29 cellular contexts compared by ENCODE assay signal in the genomic region with DNA sequence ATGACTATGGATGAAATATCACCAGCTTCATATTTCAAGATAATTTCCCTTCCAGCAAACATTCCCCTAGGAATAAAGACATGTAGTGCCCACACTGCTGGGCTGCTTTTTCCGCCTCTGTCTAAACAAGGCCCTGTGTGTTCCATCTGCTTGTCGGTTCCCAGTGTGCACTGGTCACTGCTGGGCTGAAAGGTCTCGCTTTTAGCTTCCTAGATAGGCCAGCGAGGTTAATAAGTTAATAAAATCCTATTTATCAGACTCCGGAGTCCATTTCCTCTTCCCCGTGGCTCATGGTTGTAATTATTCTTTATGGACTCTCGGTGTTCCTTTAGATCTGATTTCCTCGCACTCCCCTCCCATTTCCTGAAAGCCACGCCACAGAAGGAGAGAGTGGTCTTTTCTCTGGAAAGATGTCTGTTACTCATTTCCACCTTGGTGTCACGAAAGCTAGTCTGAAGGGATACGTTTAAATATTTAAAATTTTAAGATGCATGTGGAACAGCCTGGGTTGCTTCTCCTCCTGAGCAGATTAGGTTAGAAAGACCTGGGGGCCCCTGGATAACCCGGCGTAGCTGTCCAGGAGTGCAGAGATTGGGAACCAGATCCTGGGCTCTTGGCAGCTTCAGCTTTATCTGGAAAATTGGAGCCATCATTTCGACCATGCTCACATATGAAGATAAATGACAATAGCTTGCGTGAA.
DNase-seq lines count a peak whose midpoint lies in the region; ATAC-seq, FAIRE-seq and TF ChIP-seq lines count a peak whose summit lies in the region.
"Had no signal": no experiment of that assay in that cellular context is flagged by ENCODE, and none has a peak within 500 bp of the region (broad histone marks: within the 10 kb centered on the region; RNA-seq: fewer than 3 reads in every experiment).

No MANE protein-coding gene starts in this region.

- H4K20me1 ChIP-seq in HepG2 (ENCODE audit: insufficient read depth, low read length): no peaks in the 10 kb centered on the region
- no peaks in the 10 kb centered on the region for H4K20me1 ChIP-seq in H9 (ENCODE audit: control insufficient read depth, insufficient read depth, insufficient read length)

- no peak overlapping the region for H2BK12ac ChIP-seq in H9 (ENCODE audit: insufficient read length, low read depth, low read length)

- H3K23ac ChIP-seq in H9 (ENCODE audit: insufficient read length, low read depth, low read length): no peak overlapping the region

- no peak overlapping the region for H4K8ac ChIP-seq in H9 (replicated peaks; ENCODE audit: insufficient read length, low read depth, low read length)

- no peaks in the 10 kb centered on the region for H3K79me1 ChIP-seq in H9 (ENCODE audit: insufficient read depth, low read depth, low read length, poor library complexity, severe bottlenecking)

- no peak for TF ChIP-seq EP300 in HepG2 (IDR thresholded peaks at IDR 0.05; ENCODE audit: low read depth in 2 of 2, low read length in 2 of 2)
- TF ChIP-seq EP300 in HepG2 (CRISPR knock-in tag; IDR thresholded peaks at IDR 0.05; ENCODE audit: borderline replicate concordance): no peak
- no peak for TF ChIP-seq EP300 in ovary (IDR thresholded peaks at IDR 0.05)

- H3K4me2 ChIP-seq in HepG2 (ENCODE audit: low read depth, low read length) (no peak overlapping the region), H9 (ENCODE audit: insufficient read depth, insufficient read length, low read length) (no peak overlapping the region)
- H3K4me2 ChIP-seq: A549, KMS-11 had no signal

- H3K18ac ChIP-seq in H9 (ENCODE audit: insufficient read length, low read depth, low read length): no peak overlapping the region

- DNase-seq in HepG2 (ENCODE audit: low spot score) (no peak), left kidney (ENCODE audit: low read depth, low spot score) (peak; percentile 77), pancreas (peak in 1 of 6 donors; percentile 20), NCI-H510A treated with DMSO at 0.1 percent for 48 hours (lab: John Stamatoyannopoulos, UW) (no peak), H9 (no peak), ovary (no peak), dedifferentiated amniotic fluid mesenchymal stem cell (ENCODE audit: extremely low spot score) (no peak)
- DNase-seq: activated T-cell treated with anti-CD3 and anti-CD28 coated beads, Interleukin-2, amount 50 U/mL, for 1 hour; BE2C; COR-L47; DMS79 treated with DMSO at 0.1 percent for 48 hours; islet precursor cell; midbrain; MV-4-11; NCI-H1694 treated with DMSO at 0.1 percent for 48 hours; NCI-H774; stimulated activated CD4-positive, alpha-beta T cell treated with anti-CD3 and anti-CD28 coated beads, Interleukin-4, amount 100 ng/mL, for 4 hours had no signal

- no peak overlapping the region for H2BK15ac ChIP-seq in H9 (ENCODE audit: low read depth, low read length)

- peaks cover 0 to 2% (median 0%) of the 10 kb centered on the region in 3 experiments; a peak in 2 of 7 replicates for H3K36me3 Mint-ChIP-seq in H9 (ENCODE audit: insufficient read depth in 1 of 3, low read depth in 3 of 3)
- H3K36me3 Mint-ChIP-seq: natural killer cell treated with Interleukin-12 subunit alpha and Interleukin-12 subunit beta and Interleukin-15 and Interleukin-18, amount 100 ng/mL, for 72 hours had no signal

- in situ Hi-C loops in HepG2 (cut with HindIII; ENCODE audit: extremely low pct_ligation_motif_present, low pct_unique_long_range_greater_than_20kb): no loop called here

- no TSS peak for BruUV-seq in HepG2 (replicated peaks; lab: Mats Ljungman, UMichigan)

- H2BK5ac ChIP-seq in H9 (ENCODE audit: insufficient read length, low read length): no peak overlapping the region

- no peak overlapping the region for H3K27ac Mint-ChIP-seq in H9
- H3K27ac Mint-ChIP-seq: natural killer cell treated with Interleukin-12 subunit alpha and Interleukin-12 subunit beta and Interleukin-15 and Interleukin-18, amount 100 ng/mL, for 72 hours; stimulated activated naive CD8-positive, alpha-beta T cell treated with anti-CD3 and anti-CD28 coated beads, Interleukin-15, Interleukin-2, amounts not matched to agents 100 ng/mL and 50 ng/mL, for 24 hours had no signal

- H3K36me3 ChIP-seq in liver (ENCODE audit: control insufficient read depth in 4 of 4, insufficient read depth in 3 of 4, low read depth in 1 of 4, low read length in 3 of 4) (no peaks in the 10 kb centered on the region), HepG2 (replicated peaks in 1 of 2; ENCODE audit: control insufficient read depth in 1 of 2, insufficient read depth in 2 of 2, low read length in 2 of 2) (no peaks in the 10 kb centered on the region), pancreas (no peaks in the 10 kb centered on the region), ovary (no peaks in the 10 kb centered on the region)
- H3K36me3 ChIP-seq: BE2C, cardiac muscle cell, prostate gland, tibial nerve had no signal

- peaks cover 0 to 5% of the 10 kb centered on the region in 2 experiments; a peak in 3 of 4 replicates for H3K4me1 Mint-ChIP-seq in H9

- ATAC-seq in HepG2 (no peak), pancreas (peak in 3 of 4 donors; percentile 50 to 78 (median 68))
- ATAC-seq: A549; activated CD4-positive, CD25-positive, alpha-beta regulatory T cell treated with anti-CD3 and anti-CD28 coated beads, Interleukin-2, amount 50 U/mL, for 24 hours; GM12878; natural killer cell treated with Interleukin-12 subunit alpha and Interleukin-12 subunit beta and Interleukin-15 and Interleukin-18, amount 100 ng/mL, for 72 hours had no signal

- no peak overlapping the region for H3K4me3 Mint-ChIP-seq in H9
- H3K4me3 Mint-ChIP-seq: natural killer cell treated with Interleukin-12 subunit alpha and Interleukin-12 subunit beta and Interleukin-15 and Interleukin-18, amount 100 ng/mL, for 72 hours; stimulated activated naive CD8-positive, alpha-beta T cell treated with anti-CD3 and anti-CD28 coated beads, Interleukin-15, Interleukin-2, amounts not matched to agents 100 ng/mL and 50 ng/mL, for 24 hours had no signal

- POLR2A ChIA-PET in HepG2 (lab: Yijun Ruan, JAX): no interaction called here

- H3K4me3 ChIP-seq in liver (ENCODE audit: low read depth in 1 of 3, low read length in 3 of 3) (no peak overlapping the region), HepG2 (replicated peaks in 1 of 3; ENCODE audit: insufficient read depth in 1 of 3, low read depth in 2 of 3, low read length in 3 of 3) (no peak overlapping the region), pancreas (no peak overlapping the region), ovary (no peak overlapping the region)
- H3K4me3 ChIP-seq: A549, cardiac muscle cell, GM12878, prostate gland, tibial nerve had no signal

- 72% methylated on average over 15 of the region's 15 CpGs for WGBS in liver
- WGBS in HepG2 (ENCODE audit: low lambda C conversion rate): 33% methylated on average over 15 of the region's 15 CpGs
- 71 to 72% methylated on average over 15 of the region's 15 CpGs for WGBS in pancreas, 2 donors
- no CpG with 5 or more reads among the region's 15 CpGs for WGBS in H9 (ENCODE audit: extremely low coverage, insufficient read length, low lambda C conversion rate)
- WGBS in ovary, 3 donors: 73 to 83% (median 78%) methylated on average over 15 of the region's 15 CpGs

- H3K4me1 ChIP-seq in liver (ENCODE audit: control insufficient read depth in 4 of 4, insufficient read depth in 4 of 4, low read length in 3 of 4) (peaks cover 0 to 6% (median 2%) of the 10 kb centered on the region in 4 donors), HepG2 (ENCODE audit: insufficient read depth, low read length) (no peaks in the 10 kb centered on the region), pancreas (peaks cover 0 to 4% (median 3%) of the 10 kb centered on the region in 3 donors), H9 (ENCODE audit: insufficient read depth, low read length) (no peaks in the 10 kb centered on the region), ovary (ENCODE audit: insufficient read depth) (no peaks in the 10 kb centered on the region)
- H3K4me1 ChIP-seq: A549, prostate gland had no signal

- H3K56ac ChIP-seq in H9 (ENCODE audit: insufficient read length, low read depth, low read length): no peak overlapping the region

- intact Hi-C loops in HepG2 (cut with micrococcal nuclease; ENCODE audit: unreplicated experiment) (no loop called here), pancreas (cut with DNase I) (no loop called here), ovary (cut with DNase I) (no loop called here)

- TF ChIP-seq POLR2A in HepG2 (IDR thresholded peaks at IDR 0.05; ENCODE audit: insufficient read depth in 1 of 2, low read depth in 2 of 2, low read length in 2 of 2) (no peak), ovary (IDR thresholded peaks at IDR 0.05) (no peak)

- TF ChIP-seq CTCF in liver (IDR thresholded peaks at IDR 0.05; ENCODE audit: low read depth, low read length, missing input control) (no peak), HepG2 (CRISPR knock-in tag; IDR thresholded peaks at IDR 0.05) (no peak), pancreas (IDR thresholded peaks at IDR 0.05) (no peak), H9 (conservative IDR thresholded peaks at IDR 0.05) (no peak), ovary (IDR thresholded peaks at IDR 0.05) (no peak)

- no peak overlapping the region for H3K14ac ChIP-seq in H9 (ENCODE audit: insufficient read depth, low read length)

- H3K27ac ChIP-seq in liver (ENCODE audit: low read depth in 1 of 2, low read length in 2 of 2) (peak overlapping the region; percentile 23 to 39), HepG2 (ENCODE audit: extremely low read length, insufficient read depth, low read length) (no peak overlapping the region), pancreas (peak overlapping the region in 2 of 4 donors; percentile 12 to 57), H9 (ENCODE audit: insufficient read length, low read depth, low read length) (no peak overlapping the region), ovary (no peak overlapping the region)
- H3K27ac ChIP-seq: A549, cardiac muscle cell, KMS-11, prostate gland had no signal

- H3K9me3 ChIP-seq in liver (ENCODE audit: control insufficient read depth in 4 of 4, low read length in 3 of 4) (no peaks in the 10 kb centered on the region), HepG2 (ENCODE audit: low read length) (no peaks in the 10 kb centered on the region), pancreas (no peaks in the 10 kb centered on the region), H9 (ENCODE audit: control insufficient read depth, low read depth, low read length) (no peaks in the 10 kb centered on the region), ovary (no peaks in the 10 kb centered on the region)
- H3K9me3 ChIP-seq: A549, BE2C, prostate gland, tibial nerve had no signal

- 0 out of 5 replicates have a peak, but pooled peaks cover 0 to 2% of the 10 kb centered on the region in 2 experiments for H3K9me3 Mint-ChIP-seq in H9
- H3K9me3 Mint-ChIP-seq: natural killer cell treated with Interleukin-12 subunit alpha and Interleukin-12 subunit beta and Interleukin-15 and Interleukin-18, amount 100 ng/mL, for 72 hours; stimulated activated naive CD8-positive, alpha-beta T cell treated with anti-CD3 and anti-CD28 coated beads, Interleukin-15, Interleukin-2, amounts not matched to agents 100 ng/mL and 50 ng/mL, for 24 hours had no signal

- peaks cover 2% of the 10 kb centered on the region; the same call in 1 of the 2 replicates for H3K27me3 Mint-ChIP-seq in H9 (ENCODE audit: low read depth)

- FAIRE-seq in HepG2 (lab: Jason Lieb, UNC) (no peak), pancreas (lab: Jason Lieb, UNC) (no peak)
- FAIRE-seq: A549, frontal cortex, GM12878, HTR-8/SVneo had no signal

- no peak overlapping the region for H3K4ac ChIP-seq in H9 (ENCODE audit: low read depth, low read length)

- H2AFZ ChIP-seq in HepG2 (ENCODE audit: low read length): no peak overlapping the region
- H2AFZ ChIP-seq in H9 (ENCODE audit: low read length): no peak overlapping the region

- H3K79me2 ChIP-seq in HepG2 (ENCODE audit: insufficient read depth, low read length): no peaks in the 10 kb centered on the region
- no peaks in the 10 kb centered on the region for H3K79me2 ChIP-seq in H9 (ENCODE audit: insufficient read depth, low read length)

- no peak overlapping the region for H2BK20ac ChIP-seq in H9 (ENCODE audit: low read depth, low read length, poor library complexity, severe bottlenecking)

- peak in 1 of 2 donors; percentile 43 for TF ChIP-seq RAD21 in liver (IDR thresholded peaks at IDR 0.05)
- TF ChIP-seq RAD21 in HepG2 (CRISPR knock-in tag; IDR thresholded peaks at IDR 0.05): no peak

- no peak overlapping the region for H4K91ac ChIP-seq in H9 (ENCODE audit: insufficient read length, low read depth, low read length)

- H4K5ac ChIP-seq in H9 (ENCODE audit: insufficient read length, low read depth, low read length): no peak overlapping the region

- H2BK120ac ChIP-seq in H9 (ENCODE audit: low read depth, low read length, poor library complexity, severe bottlenecking): no peak overlapping the region

- no peak overlapping the region for H3T11ph ChIP-seq in H9 (ENCODE audit: low read length)

- CTCF ChIA-PET in HepG2 (lab: Yijun Ruan, JAX; ENCODE audit: low intra/inter-chr PET ratio, low total read pairs): no interaction called here

- H3K9ac ChIP-seq in liver (ENCODE audit: low read depth in 1 of 2, low read length in 2 of 2) (no peak overlapping the region), HepG2 (ENCODE audit: insufficient read depth, low read depth, low read length) (no peak overlapping the region), H9 (ENCODE audit: extremely low read depth, insufficient read length, low read length) (no peak overlapping the region)
- H3K9ac ChIP-seq: KMS-11 had no signal

- H2AK5ac ChIP-seq in H9 (ENCODE audit: insufficient read length, low read length): no peak overlapping the region

- H3K27me3 ChIP-seq in liver (ENCODE audit: control insufficient read depth in 4 of 4, insufficient read depth in 4 of 4, low read length in 3 of 4) (no peaks in the 10 kb centered on the region), HepG2 (ENCODE audit: control insufficient read depth in 1 of 2, insufficient read depth in 2 of 2, low read length in 2 of 2) (peaks cover 2 to 17% of the 10 kb centered on the region in 2 experiments; a peak in 2 of 5 replicates), pancreas (no peaks in the 10 kb centered on the region), H9 (ENCODE audit: insufficient read depth, low read length) (no peaks in the 10 kb centered on the region), ovary (no peaks in the 10 kb centered on the region)
- H3K27me3 ChIP-seq: BE2C, cardiac muscle cell, tibial nerve had no signal

- H3K23me2 ChIP-seq in H9 (ENCODE audit: insufficient read length, low read depth, low read length, poor library complexity, severe bottlenecking): no peaks in the 10 kb centered on the region

Comparison
In these comparisons a context has a peak if more than half of its experiments do, and no peak if none do; other contexts are left out.
1. H3K27ac ChIP-seq: peak in liver (2 of 2); none in HepG2 (single experiment), H9 (single experiment) and ovary (0 of 2).